In genomic region chr3:30199096-30199734, GRCh38 we compare ENCODE assay signal across 8 cellular contexts.
A peak's percentile ranks its signal among the peaks of the same experiment; 100 is the strongest.
DNase-seq lines count a peak whose midpoint lies in the region; ATAC-seq and TF ChIP-seq lines count a peak whose summit lies in the region.

No MANE protein-coding gene starts in this region.

- no peak overlapping the region for H3K9ac ChIP-seq in trophoblast cell (ENCODE audit: low read length)

- no peak overlapping the region for H2BK5ac ChIP-seq in trophoblast cell (ENCODE audit: low read depth, low read length, poor library complexity)

- no peak overlapping the region for H3K27ac ChIP-seq in SJSA1
- no peak overlapping the region for H3K27ac ChIP-seq in trophoblast cell (ENCODE audit: low read depth, low read length)
- no peak overlapping the region for H3K27ac ChIP-seq in upper lobe of left lung

- H4K12ac ChIP-seq in trophoblast cell (ENCODE audit: low read depth, low read length), result no peak overlapping the region

- H3K79me1 ChIP-seq in trophoblast cell (ENCODE audit: low read length), result no peaks in the 10 kb centered on the region

- TF ChIP-seq CTCF in upper lobe of left lung (IDR thresholded peaks at IDR 0.05), result peak; percentile 61 to 73 (median 70)

- H3K27me3 ChIP-seq in SJSA1 (replicated peaks), result no peaks in the 10 kb centered on the region
- H3K27me3 ChIP-seq in trophoblast cell (ENCODE audit: insufficient read depth, low read length), result no peaks in the 10 kb centered on the region
- no peaks in the 10 kb centered on the region for H3K27me3 ChIP-seq in upper lobe of left lung

- peak in 1 of 2 donors; percentile 87 for ATAC-seq in upper lobe of left lung (ENCODE audit: low FRiP score in 2 of 2)

- DNase-seq in NCI-H1436 (lab: John Stamatoyannopoulos, UW) (peak; percentile 15), NCI-H1436 treated with DMSO at 0.1 percent for 48 hours (lab: John Stamatoyannopoulos, UW) (no peak), HT1080 (ENCODE audit: low read depth) (peak; percentile 59), SJSA1 (ENCODE audit: low read depth in 1 of 2, low spot score in 2 of 2) (peak; percentile 48 to 50), glomerular visceral epithelial cell (ENCODE audit: extremely low spot score) (peak; percentile 48), trophoblast cell (peak; percentile 48 to 84), upper lobe of left lung (peak in 1 of 2 donors; percentile 63)
- peak; percentile 48 for DNase-seq in activated gamma-delta T cell treated with anti-CD3 and anti-CD28 coated beads, Interleukin-2, amount 50 U/mL, for 16 hours (ENCODE audit: low read depth)

- no peak overlapping the region for H3K23ac ChIP-seq in trophoblast cell (ENCODE audit: low read length)

- no peak overlapping the region for H2AFZ ChIP-seq in trophoblast cell (ENCODE audit: insufficient read depth, low read length, poor library complexity)

- H3K4me2 ChIP-seq in trophoblast cell (ENCODE audit: low read length), result no peak overlapping the region

- no CpG with 5 or more reads among the region's 6 CpGs for WGBS in trophoblast cell (ENCODE audit: extremely low coverage, insufficient coverage, insufficient read length)
- WGBS in upper lobe of left lung, 2 donors, result 42 to 48% methylated on average over 6 of the region's 6 CpGs

- H2BK12ac ChIP-seq in trophoblast cell (ENCODE audit: low read length), result no peak overlapping the region

- H2BK120ac ChIP-seq in trophoblast cell (ENCODE audit: insufficient read depth, low read length, poor library complexity), result no peak overlapping the region

- no peak overlapping the region for H3K18ac ChIP-seq in trophoblast cell (ENCODE audit: low read length)

- H2AK5ac ChIP-seq in trophoblast cell (ENCODE audit: low read length), result no peak overlapping the region

- H3K36me3 ChIP-seq in SJSA1 (no peaks in the 10 kb centered on the region), trophoblast cell (ENCODE audit: control insufficient read depth in 1 of 2, insufficient read depth in 2 of 2, low read length in 2 of 2) (no peaks in the 10 kb centered on the region), upper lobe of left lung (no peaks in the 10 kb centered on the region)

- no peak overlapping the region for H4K8ac ChIP-seq in trophoblast cell (ENCODE audit: low read depth, low read length)

- no peak overlapping the region for H3K4ac ChIP-seq in trophoblast cell (ENCODE audit: low read depth, low read length)

- H3K4me3 ChIP-seq in SJSA1 (no peak overlapping the region), trophoblast cell (ENCODE audit: low read depth, low read length) (no peak overlapping the region), upper lobe of left lung (no peak overlapping the region)

- H3K14ac ChIP-seq in trophoblast cell (ENCODE audit: low read length), result no peak overlapping the region

- TF ChIP-seq EP300 in upper lobe of left lung (IDR thresholded peaks at IDR 0.05), result no peak

- H3K4me1 ChIP-seq in SJSA1 (replicated peaks), result no peaks in the 10 kb centered on the region; the same call in 1 of the 2 replicates
- no peaks in the 10 kb centered on the region for H3K4me1 ChIP-seq in trophoblast cell (ENCODE audit: control insufficient read depth in 1 of 2, insufficient read depth in 2 of 2, low read length in 2 of 2)
- peaks cover 0 to 7% (median 3%) of the 10 kb centered on the region in 4 donors for H3K4me1 ChIP-seq in upper lobe of left lung

- 0 out of 2 replicates have a peak, but pooled peaks cover 4% of the 10 kb centered on the region for H3K9me3 ChIP-seq in SJSA1 (replicated peaks)
- H3K9me3 ChIP-seq in trophoblast cell (ENCODE audit: insufficient read depth, low read depth, low read length), result no peaks in the 10 kb centered on the region
- no peaks in the 10 kb centered on the region for H3K9me3 ChIP-seq in upper lobe of left lung

- no peak overlapping the region for H4K91ac ChIP-seq in trophoblast cell (ENCODE audit: low read depth, low read length)

- H3K79me2 ChIP-seq in trophoblast cell (ENCODE audit: control insufficient read depth, insufficient read depth, low read length, poor library complexity), result no peaks in the 10 kb centered on the region

- no peak for TF ChIP-seq POLR2A in upper lobe of left lung (IDR thresholded peaks at IDR 0.05)
